ENCODE assay signal across 8 cellular contexts in genomic region chr7:65369843-65370242, GRCh38.
"Had no signal": no experiment of that assay in that cellular context is flagged by ENCODE, and none has a peak within 500 bp of the region (broad histone marks: within the 10 kb centered on the region; RNA-seq: fewer than 3 reads in every experiment).

No MANE protein-coding gene starts in this region.

- H3K4me2 ChIP-seq: GM23338 had no signal

- FAIRE-seq: H1, H54, HTR-8/SVneo had no signal

- DNase-seq: H9, HCEC 1CT, IMR-90, KBM-7 had no signal

- H2AFZ ChIP-seq: GM23338 had no signal

- ATAC-seq: GM23338 had no signal

- H3K4me3 ChIP-seq: GM23338 had no signal
